ENCODE assay signal across 1 cellular context in genomic region chr12:68428211-68428610, GRCh38.
TF ChIP-seq lines count a peak whose summit lies in the region.

No MANE protein-coding gene starts in this region.

TF ChIP-seq in GM23338, 12 proteins besides CTCF, POLR2A, EP300 and RAD21 (continued from another document):
- TF ChIP-seq, protein P1, sequence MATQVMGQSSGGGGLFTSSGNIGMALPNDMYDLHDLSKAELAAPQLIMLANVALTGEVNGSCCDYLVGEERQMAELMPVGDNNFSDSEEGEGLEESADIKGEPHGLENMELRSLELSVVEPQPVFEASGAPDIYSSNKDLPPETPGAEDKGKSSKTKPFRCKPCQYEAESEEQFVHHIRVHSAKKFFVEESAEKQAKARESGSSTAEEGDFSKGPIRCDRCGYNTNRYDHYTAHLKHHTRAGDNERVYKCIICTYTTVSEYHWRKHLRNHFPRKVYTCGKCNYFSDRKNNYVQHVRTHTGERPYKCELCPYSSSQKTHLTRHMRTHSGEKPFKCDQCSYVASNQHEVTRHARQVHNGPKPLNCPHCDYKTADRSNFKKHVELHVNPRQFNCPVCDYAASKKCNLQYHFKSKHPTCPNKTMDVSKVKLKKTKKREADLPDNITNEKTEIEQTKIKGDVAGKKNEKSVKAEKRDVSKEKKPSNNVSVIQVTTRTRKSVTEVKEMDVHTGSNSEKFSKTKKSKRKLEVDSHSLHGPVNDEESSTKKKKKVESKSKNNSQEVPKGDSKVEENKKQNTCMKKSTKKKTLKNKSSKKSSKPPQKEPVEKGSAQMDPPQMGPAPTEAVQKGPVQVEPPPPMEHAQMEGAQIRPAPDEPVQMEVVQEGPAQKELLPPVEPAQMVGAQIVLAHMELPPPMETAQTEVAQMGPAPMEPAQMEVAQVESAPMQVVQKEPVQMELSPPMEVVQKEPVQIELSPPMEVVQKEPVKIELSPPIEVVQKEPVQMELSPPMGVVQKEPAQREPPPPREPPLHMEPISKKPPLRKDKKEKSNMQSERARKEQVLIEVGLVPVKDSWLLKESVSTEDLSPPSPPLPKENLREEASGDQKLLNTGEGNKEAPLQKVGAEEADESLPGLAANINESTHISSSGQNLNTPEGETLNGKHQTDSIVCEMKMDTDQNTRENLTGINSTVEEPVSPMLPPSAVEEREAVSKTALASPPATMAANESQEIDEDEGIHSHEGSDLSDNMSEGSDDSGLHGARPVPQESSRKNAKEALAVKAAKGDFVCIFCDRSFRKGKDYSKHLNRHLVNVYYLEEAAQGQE (IDR thresholded peaks at IDR 0.05; ENCODE audit: unreplicated experiment) = no peak
- TF ChIP-seq ETS1 (IDR thresholded peaks at IDR 0.05) = no peak
- TF ChIP-seq ZNF114 (CRISPR knock-in tag; IDR thresholded peaks at IDR 0.05) = no peak
- TF ChIP-seq ZNF331 (CRISPR knock-in tag; IDR thresholded peaks at IDR 0.05; ENCODE audit: low read depth) = no peak
- no peak for TF ChIP-seq EZH2phosphoT487 (IDR thresholded peaks at IDR 0.05; ENCODE audit: unreplicated experiment)
- no peak for TF ChIP-seq NANOG (IDR thresholded peaks at IDR 0.05; ENCODE audit: borderline replicate concordance)
- TF ChIP-seq JUNB (IDR thresholded peaks at IDR 0.05; ENCODE audit: unreplicated experiment) = no peak
- no peak for TF ChIP-seq POLR2AphosphoS5 (IDR thresholded peaks at IDR 0.05; ENCODE audit: low read depth)
- TF ChIP-seq EZH2 (IDR thresholded peaks at IDR 0.05; ENCODE audit: low read depth, unreplicated experiment) = no peak
- TF ChIP-seq ZNF462 (CRISPR knock-in tag; IDR thresholded peaks at IDR 0.05) = no peak
- TF ChIP-seq STAT1 (IDR thresholded peaks at IDR 0.05; ENCODE audit: unreplicated experiment) = no peak
